ENCODE assay signal across 12 cellular contexts in the genomic region with DNA sequence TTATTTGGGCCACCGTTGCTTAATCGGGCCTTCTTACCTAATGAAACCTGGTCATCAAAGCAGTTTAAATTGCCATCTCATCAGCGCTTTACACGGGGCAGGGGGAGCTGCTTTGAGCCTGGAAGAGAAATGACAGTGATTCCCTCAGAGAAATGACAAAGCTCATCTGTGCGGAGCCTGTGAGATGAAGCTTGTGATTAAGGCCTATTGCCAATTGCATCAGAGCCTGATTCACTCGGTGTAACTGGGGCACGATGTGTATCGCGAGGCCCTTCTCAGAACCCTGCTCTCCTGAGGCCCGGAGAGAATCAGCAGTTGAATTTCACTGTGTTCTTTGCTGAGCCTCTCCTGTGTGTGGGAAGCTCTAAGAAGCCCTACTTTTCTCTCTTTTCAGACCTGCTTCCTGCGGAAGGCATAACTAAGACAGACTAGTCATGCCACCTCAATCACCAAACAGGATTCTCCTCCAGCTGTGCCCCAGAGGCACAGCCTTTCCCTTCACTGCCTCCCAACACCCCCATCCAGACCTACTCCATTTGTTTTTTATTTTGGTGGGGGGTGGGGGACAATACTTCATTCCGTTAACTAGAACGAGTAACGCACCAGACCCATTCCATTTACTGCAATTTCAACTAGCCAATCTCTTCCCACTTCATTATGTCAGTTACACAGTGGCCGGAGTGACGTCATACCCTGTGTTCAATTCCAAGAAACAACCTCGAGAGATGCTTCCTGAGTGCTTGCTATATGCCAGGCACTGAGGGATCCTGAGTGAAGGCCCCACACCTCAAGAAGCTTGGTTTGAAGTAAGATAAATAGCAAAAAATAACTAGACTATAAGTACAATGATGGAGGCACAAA. TPM values are rescaled to one million over a fixed set of nuclear protein-coding genes. Genes with fewer than 3 reads are reported as not detected.
DNase-seq lines count a peak whose midpoint lies in the region; ATAC-seq, FAIRE-seq and TF ChIP-seq lines count a peak whose summit lies in the region.
"Had no signal": no experiment of that assay in that cellular context is flagged by ENCODE, and none has a peak within 500 bp of the region (broad histone marks: within the 10 kb centered on the region; RNA-seq: fewer than 3 reads in every experiment).

No MANE protein-coding gene starts in this region.

- H3K9me3 Mint-ChIP-seq in activated CD4-positive, alpha-beta T cell treated with anti-CD3 and anti-CD28 coated beads for 36 hours (ENCODE audit: low read depth), result no peaks in the 10 kb centered on the region
- H3K9me3 Mint-ChIP-seq in brain, result peaks cover 0 to 4% (median 0%) of the 10 kb centered on the region in 5 experiments

- TF ChIP-seq CTCF in brain (conservative IDR thresholded peaks at IDR 0.05) (no peak), D721Med (IDR thresholded peaks at IDR 0.05; ENCODE audit: insufficient read depth, missing control alignments) (no peak)

- no peaks in the 10 kb centered on the region for H3K36me3 ChIP-seq in subcutaneous abdominal adipose tissue (ENCODE audit: control insufficient read depth in 5 of 5, insufficient read depth in 5 of 5, low read length in 5 of 5)

- peaks cover 0 to 16% (median 11%) of the 10 kb centered on the region in 5 donors for H3K4me1 ChIP-seq in subcutaneous abdominal adipose tissue (ENCODE audit: control insufficient read depth in 5 of 5, insufficient read depth in 5 of 5, low read length in 5 of 5)

- H3K4me1 Mint-ChIP-seq in activated CD4-positive, alpha-beta T cell treated with anti-CD3 and anti-CD28 coated beads for 36 hours, result peaks cover 10% of the 10 kb centered on the region
- peaks cover 24% of the 10 kb centered on the region for H3K4me1 Mint-ChIP-seq in brain

- POLR2A ChIA-PET in activated CD4-positive, alpha-beta T cell treated with anti-CD3 and anti-CD28 coated beads for 36 hours (lab: Charles Lee), result interaction anchor here (0.6 to 1.0 kb wide), 2 partner anchors 7 to 9 kb away, joined by 3 read pairs; partner anchors contain the start of gene SIAH1

- no peak overlapping the region for H3K4me3 Mint-ChIP-seq in activated CD4-positive, alpha-beta T cell treated with anti-CD3 and anti-CD28 coated beads for 36 hours
- H3K4me3 Mint-ChIP-seq in brain, result peak overlapping the region; percentile 2 to 60 (median 38)

- H3K27me3 ChIP-seq in layer of hippocampus (ENCODE audit: control insufficient read depth, insufficient read depth, low read length) (no peaks in the 10 kb centered on the region), subcutaneous abdominal adipose tissue (ENCODE audit: control insufficient read depth in 5 of 5, insufficient read depth in 4 of 5, low read length in 5 of 5) (no peaks in the 10 kb centered on the region)

- FAIRE-seq in D721Med (lab: Jason Lieb, UNC), result no peak
- FAIRE-seq: A549, GM18507 had no signal

- CTCF ChIA-PET in activated CD4-positive, alpha-beta T cell treated with anti-CD3 and anti-CD28 coated beads for 36 hours (lab: Charles Lee), result interaction anchor here (0.6 kb wide), 1 partner anchor 634 kb away, joined by 3 read pairs; no protein-coding TSS in a partner anchor

- H3K27me3 Mint-ChIP-seq in activated CD4-positive, alpha-beta T cell treated with anti-CD3 and anti-CD28 coated beads for 36 hours, result no peaks in the 10 kb centered on the region
- H3K27me3 Mint-ChIP-seq in brain, result no peaks in the 10 kb centered on the region

- H3K36me3 Mint-ChIP-seq in activated CD4-positive, alpha-beta T cell treated with anti-CD3 and anti-CD28 coated beads for 36 hours (ENCODE audit: low read depth), result no peaks in the 10 kb centered on the region
- H3K36me3 Mint-ChIP-seq in brain, result no peaks in the 10 kb centered on the region

- no peak overlapping the region for H3K4me3 ChIP-seq in subcutaneous abdominal adipose tissue (ENCODE audit: low read depth in 1 of 5, low read length in 5 of 5)
- H3K4me3 ChIP-seq: A549 had no signal

- no peaks in the 10 kb centered on the region for H3K9me3 ChIP-seq in subcutaneous abdominal adipose tissue (ENCODE audit: control insufficient read depth in 5 of 5, low read length in 5 of 5)
- H3K9me3 ChIP-seq: A549 had no signal

- intact Hi-C loops in activated CD4-positive, alpha-beta T cell treated with anti-CD3 and anti-CD28 coated beads for 36 hours (cut with DNase I, micrococcal nuclease), result no loop called here

- ATAC-seq in activated CD4-positive, alpha-beta T cell treated with anti-CD3 and anti-CD28 coated beads for 36 hours, result peak; percentile 89
- ATAC-seq in HG03432 (IDR thresholded peaks at IDR 0.05; ENCODE audit: unreplicated experiment), result no peak

- peak overlapping the region in 2 of 5 donors; percentile 47 to 62 for H3K9ac ChIP-seq in subcutaneous abdominal adipose tissue (ENCODE audit: low read length in 5 of 5)

- H3K27ac ChIP-seq in layer of hippocampus (ENCODE audit: low read depth, low read length) (peak overlapping the region; percentile 91), subcutaneous abdominal adipose tissue (ENCODE audit: low read depth, low read length) (peak overlapping the region; percentile 80)
- H3K27ac ChIP-seq: A549 had no signal

- DNase-seq in activated CD4-positive, alpha-beta T cell treated with anti-CD3 and anti-CD28 coated beads for 36 hours, result peak; percentile 46
- no peak for DNase-seq in activated CD4-positive, alpha-beta T cell treated with anti-CD3 and anti-CD28 coated beads for 1 hour
- no peak for DNase-seq in D721Med (ENCODE audit: insufficient read length, low spot score)
- no peak for DNase-seq in NCI-H345 (lab: John Stamatoyannopoulos, UW)
- DNase-seq: activated CD4-positive, CD25-positive, alpha-beta regulatory T cell; NCI-H2081 had no signal

- H3K27ac Mint-ChIP-seq in activated CD4-positive, alpha-beta T cell treated with anti-CD3 and anti-CD28 coated beads for 36 hours, result peak overlapping the region; percentile 71
- peak overlapping the region; percentile 24 to 97 (median 79) for H3K27ac Mint-ChIP-seq in brain

RNA-seq across cellular contexts. Expression of gene SIAH1, which starts 8.9 kb away (rescaled TPM):
- 10 to 100 TPM; 13.1 to 13.3 TPM for total RNA-seq in activated CD4-positive, alpha-beta T cell treated with anti-CD3 and anti-CD28 coated beads for 36 hours
- 22.3 TPM for polyA plus RNA-seq in brain (ENCODE audit: insufficient read depth, low read depth, low replicate concordance)
